In genomic region chr19:37991176-37991835, GRCh38 we compare ENCODE assay signal across 1 cellular context.
TF ChIP-seq lines count a peak whose summit lies in the region.

No MANE protein-coding gene starts in this region.

TF ChIP-seq in H1, 55 proteins besides CTCF, POLR2A, EP300 and RAD21:
- TF ChIP-seq POLR2AphosphoS5 (IDR thresholded peaks at IDR 0.05; ENCODE audit: low read depth, low read length) (no peak), CBX5 (IDR thresholded peaks at IDR 0.05; ENCODE audit: low read depth, low read length) (no peak), KDM5A (IDR thresholded peaks at IDR 0.05; ENCODE audit: low read length) (no peak), YY1 (IDR thresholded peaks at IDR 0.05; ENCODE audit: low read depth, low read length) (no peak), RFX5 (IDR thresholded peaks at IDR 0.05; ENCODE audit: borderline replicate concordance, low read depth, low read length) (no peak), MAX (IDR thresholded peaks at IDR 0.05) (no peak), TBP (IDR thresholded peaks at IDR 0.05; ENCODE audit: low read depth, low read length) (no peak), SP4 (IDR thresholded peaks at IDR 0.05; ENCODE audit: low read length) (no peak)
